In the genomic region with DNA sequence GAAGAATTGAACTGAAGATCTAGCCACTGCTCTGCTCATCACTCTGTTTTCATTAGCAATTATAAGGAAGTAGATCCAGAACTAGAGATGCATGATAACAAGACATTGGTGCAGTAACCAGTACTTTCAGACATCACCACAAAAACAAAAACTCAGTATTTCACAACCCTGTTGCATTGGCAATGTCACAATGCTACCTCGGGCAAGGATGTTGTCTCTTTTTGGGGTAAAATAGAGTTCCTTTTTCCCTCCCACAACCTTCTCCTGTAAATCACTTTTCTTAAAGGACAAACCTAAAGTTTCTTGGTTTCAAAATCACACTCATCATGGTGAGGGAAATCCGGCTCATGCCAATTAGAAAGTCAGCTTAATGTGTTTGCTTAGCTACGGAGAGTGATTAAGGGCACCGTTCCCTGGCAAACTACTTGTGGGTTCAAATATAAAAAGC, we compare ENCODE assay signal across 11 cellular contexts.
DNase-seq lines count a peak whose midpoint lies in the region; ATAC-seq and TF ChIP-seq lines count a peak whose summit lies in the region.
"Had no signal": no experiment of that assay in that cellular context is flagged by ENCODE, and none has a peak within 500 bp of the region (broad histone marks: within the 10 kb centered on the region; RNA-seq: fewer than 3 reads in every experiment).

No MANE protein-coding gene starts in this region.

- TF ChIP-seq POLR2A in NB4 (IDR thresholded peaks at IDR 0.05; ENCODE audit: extremely low read depth, insufficient read length), result no peak

- POLR2A ChIA-PET in CD4-positive, alpha-beta T cell (lab: Charles Lee), result no interaction called here

- CTCF ChIA-PET in CD4-positive, alpha-beta T cell (lab: Charles Lee), result no interaction called here

- H3K36me3 Mint-ChIP-seq in stimulated activated naive B cell treated with anti-CD40 and anti-IgM and Interleukin-4, amounts not matched to agents 10 μg/mL and 1 μg/mL and 100 μg/mL, for 72 hours, result peaks cover 18 to 27% of the 10 kb centered on the region in 2 donors
- no peaks in the 10 kb centered on the region for H3K36me3 Mint-ChIP-seq in CD4-positive, alpha-beta T cell (ENCODE audit: low read depth)

- H3K27me3 ChIP-seq in CD4-positive, alpha-beta T cell (ENCODE audit: control insufficient read depth, insufficient read depth, low read length), result no peaks in the 10 kb centered on the region

- intact Hi-C loops in CD4-positive, alpha-beta T cell (cut with DNase I, micrococcal nuclease), result no loop called here

- ATAC-seq in HG02938 (IDR thresholded peaks at IDR 0.05; ENCODE audit: unreplicated experiment), result peak; percentile 73
- peak; percentile 85 to 87 for ATAC-seq in stimulated activated naive B cell treated with anti-CD40 and anti-IgM and Interleukin-4, amounts not matched to agents 10 μg/mL and 1 μg/mL and 100 μg/mL, for 72 hours (replicated peaks)
- ATAC-seq in CD4-positive, alpha-beta T cell (ENCODE audit: poor library complexity), result no peak
- ATAC-seq: stimulated activated naive CD8-positive, alpha-beta T cell treated with anti-CD3 and anti-CD28 coated beads, Interleukin-15, Interleukin-2, amounts not matched to agents 100 U/mL and 50 U/mL, for 24 hours had no signal

- peaks cover 31 to 48% of the 10 kb centered on the region in 2 donors for H3K4me1 Mint-ChIP-seq in stimulated activated naive B cell treated with anti-CD40 and anti-IgM and Interleukin-4, amounts not matched to agents 10 μg/mL and 1 μg/mL and 100 μg/mL, for 72 hours
- H3K4me1 Mint-ChIP-seq in CD4-positive, alpha-beta T cell (ENCODE audit: low read depth), result no peaks in the 10 kb centered on the region

- TF ChIP-seq CTCF in NB4 (IDR thresholded peaks at IDR 0.05; ENCODE audit: low read depth, low read length), result no peak
- TF ChIP-seq CTCF in CD4-positive, alpha-beta T cell (IDR thresholded peaks at IDR 0.05), result no peak

- H3K9me3 ChIP-seq in CD4-positive, alpha-beta T cell (ENCODE audit: control insufficient read depth, low read length), result no peaks in the 10 kb centered on the region

- H3K4me3 ChIP-seq in NB4 (ENCODE audit: low read depth, low read length), result no peak overlapping the region

- H3K27ac ChIP-seq in CD4-positive, alpha-beta T cell (ENCODE audit: low read depth, low read length), result no peak overlapping the region

- peak overlapping the region; percentile 78 for H3K27ac Mint-ChIP-seq in stimulated activated naive B cell treated with anti-CD40 and anti-IgM and Interleukin-4, amounts not matched to agents 10 μg/mL and 1 μg/mL and 100 μg/mL, for 72 hours
- H3K27ac Mint-ChIP-seq in CD4-positive, alpha-beta T cell, result no peak overlapping the region
- H3K27ac Mint-ChIP-seq: T-helper 1 cell treated with Interleukin-12 subunit alpha and Interleukin-12 subunit beta and Interleukin-4 antibody, amounts not matched to agents 30 μg/mL and 1 μg/mL, for 36 hours had no signal

- peak overlapping the region in 1 of 2 donors; percentile 19 for H3K4me3 Mint-ChIP-seq in stimulated activated naive B cell treated with anti-CD40 and anti-IgM and Interleukin-4, amounts not matched to agents 10 μg/mL and 1 μg/mL and 100 μg/mL, for 72 hours
- H3K4me3 Mint-ChIP-seq in CD4-positive, alpha-beta T cell, result no peak overlapping the region
- H3K4me3 Mint-ChIP-seq: T-helper 1 cell treated with Interleukin-12 subunit alpha and Interleukin-12 subunit beta and Interleukin-4 antibody, amounts not matched to agents 30 μg/mL and 1 μg/mL, for 36 hours had no signal

- peak; percentile 29 for DNase-seq in SIG-M5 treated with dmso at 0.1 percent for 504 hours (lab: John Stamatoyannopoulos, UW; ENCODE audit: unreplicated experiment)
- no peak for DNase-seq in SIG-M5 (lab: John Stamatoyannopoulos, UW)
- peak; percentile 11 for DNase-seq in NB4 (ENCODE audit: low read depth)
- DNase-seq in stimulated activated naive B cell treated with anti-CD40 and anti-IgM and Interleukin-4, amounts not matched to agents 10 μg/mL and 1 μg/mL and 100 μg/mL, for 72 hours, result peak; percentile 46
- no peak for DNase-seq in NCI-H1105 treated with DMSO at 0.1 percent for 48 hours (lab: John Stamatoyannopoulos, UW)
- DNase-seq in CD4-positive, alpha-beta T cell, result no peak
- no peak for DNase-seq in effector CD4-positive, alpha-beta T cell
- DNase-seq: activated naive CD4-positive, alpha-beta T cell; stimulated activated naive CD8-positive, alpha-beta T cell treated with anti-CD3 and anti-CD28 coated beads, Interleukin-15, Interleukin-2, amounts not matched to agents 100 U/mL and 50 U/mL, for 24 hours had no signal

- H3K9me3 Mint-ChIP-seq in stimulated activated naive B cell treated with anti-CD40 and anti-IgM and Interleukin-4, amounts not matched to agents 10 μg/mL and 1 μg/mL and 100 μg/mL, for 72 hours, result peaks cover 8 to 10% of the 10 kb centered on the region in 2 donors
- H3K9me3 Mint-ChIP-seq in CD4-positive, alpha-beta T cell, result no peaks in the 10 kb centered on the region
- H3K9me3 Mint-ChIP-seq: T-helper 1 cell treated with Interleukin-12 subunit alpha and Interleukin-12 subunit beta and Interleukin-4 antibody, amounts not matched to agents 30 μg/mL and 1 μg/mL, for 36 hours had no signal

- no peaks in the 10 kb centered on the region for H3K27me3 Mint-ChIP-seq in stimulated activated naive B cell treated with anti-CD40 and anti-IgM and Interleukin-4, amounts not matched to agents 10 μg/mL and 1 μg/mL and 100 μg/mL, for 72 hours
- no peaks in the 10 kb centered on the region for H3K27me3 Mint-ChIP-seq in CD4-positive, alpha-beta T cell

Comparison
In these comparisons a context has a peak if more than half of its experiments do, and no peak if none do; other contexts are left out.
1. DNase-seq: peak in SIG-M5 treated with dmso at 0.1 percent for 504 hours (single experiment), NB4 (single experiment) and stimulated activated naive B cell treated with anti-CD40 and anti-IgM and Interleukin-4, amounts not matched to agents 10 μg/mL and 1 μg/mL and 100 μg/mL, for 72 hours (single experiment); none in SIG-M5 (single experiment), NCI-H1105 treated with DMSO at 0.1 percent for 48 hours (single experiment), CD4-positive, alpha-beta T cell (0 of 10) and effector CD4-positive, alpha-beta T cell (single experiment).